In genomic region chr6:113821445-113821844, GRCh38 we compare ENCODE assay signal across 6 cellular contexts.
"Had no signal": no experiment of that assay in that cellular context is flagged by ENCODE, and none has a peak within 500 bp of the region (broad histone marks: within the 10 kb centered on the region; RNA-seq: fewer than 3 reads in every experiment).

No MANE protein-coding gene starts in this region.

- H3K4me3 Mint-ChIP-seq: HFFc6 had no signal

- H2AFZ ChIP-seq: GM23248 had no signal

- DNase-seq: GOT3, H7, HFFc6 had no signal

- H3K9me3 ChIP-seq: HAP-1 had no signal

- H3K4me3 ChIP-seq: GM23248, HAP-1, K562 had no signal

- H3K9ac ChIP-seq: GM23248 had no signal

- H3K27ac ChIP-seq: GM23248 had no signal

- H3K9me3 Mint-ChIP-seq: HFFc6 had no signal

- H3K27ac Mint-ChIP-seq: HFFc6 had no signal

- H3K36me3 ChIP-seq: HAP-1 had no signal
